27 cellular contexts compared by ENCODE assay signal in the genomic region with DNA sequence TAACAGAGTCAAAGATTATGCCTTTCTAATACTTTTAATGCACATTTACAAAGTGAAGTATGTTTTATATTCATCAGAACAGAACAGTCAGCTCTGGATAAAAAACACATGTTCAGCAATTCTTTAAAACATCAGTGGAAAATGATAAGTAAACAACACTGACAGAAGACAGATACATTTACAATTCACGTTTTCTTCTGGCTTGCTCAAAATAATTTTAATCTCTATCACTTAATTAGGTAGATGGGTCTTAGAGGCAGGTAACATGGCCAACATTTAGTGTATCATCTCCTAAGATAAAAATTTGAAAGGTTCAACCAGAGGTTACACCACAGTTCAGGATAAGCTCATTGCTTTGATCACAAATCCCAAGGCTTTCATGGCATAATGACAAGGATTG.
"Had no signal": no experiment of that assay in that cellular context is flagged by ENCODE, and none has a peak within 500 bp of the region (broad histone marks: within the 10 kb centered on the region; RNA-seq: fewer than 3 reads in every experiment).

No MANE protein-coding gene starts in this region.

- H3K36me3 Mint-ChIP-seq: natural killer cell treated with Interleukin-12 subunit alpha and Interleukin-12 subunit beta and Interleukin-15 and Interleukin-18, amount 100 ng/mL, for 72 hours had no signal

- DNase-seq: cortex of kidney; effector memory CD8-positive, alpha-beta T cell; erythroblast; esophagus squamous epithelium; hypothalamus; immature natural killer cell; kidney; mucosa of descending colon; naive B cell; sigmoid colon; stimulated activated CD4-positive, alpha-beta T cell treated with anti-CD3 and anti-CD28 coated beads, Interleukin-2, amount 100 ng/mL, for 24 hours; stimulated activated CD4-positive, alpha-beta T cell treated with anti-CD3 and anti-CD28 coated beads, Interleukin-4, amount 100 ng/mL, for 24 hours; stimulated activated naive CD4-positive, alpha-beta T cell treated with Interleukin-2 at 50 U/mL for 16 hours; stomach; thyroid gland; trophoblast cell had no signal

- H3K27me3 ChIP-seq: esophagus squamous epithelium, neutrophil, right atrium auricular region, sigmoid colon, stomach, thyroid gland, vagina had no signal

- H3K9me3 ChIP-seq: esophagus squamous epithelium, mucosa of descending colon, neutrophil, prostate gland, right atrium auricular region, sigmoid colon, stomach, thyroid gland, vagina had no signal

- H3K4me1 Mint-ChIP-seq: memory B cell, naive B cell, neural crest cell had no signal

- ATAC-seq: effector memory CD8-positive, alpha-beta T cell; left lobe of liver; mucosa of descending colon; natural killer cell treated with Interleukin-12 subunit alpha and Interleukin-12 subunit beta and Interleukin-15 and Interleukin-18, amount 100 ng/mL, for 72 hours; stimulated activated effector memory CD8-positive, alpha-beta T cell treated with anti-CD3 and anti-CD28 coated beads, Interleukin-12 subunit alpha, Interleukin-12 subunit beta, amount 100 ng/mL, for 72 hours had no signal

- H3K4me3 ChIP-seq: esophagus squamous epithelium, lung, mucosa of descending colon, prostate gland, right atrium auricular region, sigmoid colon, stomach, thyroid gland, vagina had no signal

- H3K36me3 ChIP-seq: neutrophil, prostate gland, right atrium auricular region, thyroid gland, vagina had no signal

- H3K27me3 Mint-ChIP-seq: effector memory CD8-positive, alpha-beta T cell; memory B cell; naive B cell; natural killer cell treated with Interleukin-12 subunit alpha and Interleukin-12 subunit beta and Interleukin-15 and Interleukin-18, amount 100 ng/mL, for 72 hours had no signal

- H3K4me3 Mint-ChIP-seq: effector memory CD8-positive, alpha-beta T cell; immature natural killer cell; memory B cell; naive B cell; natural killer cell treated with Interleukin-12 subunit alpha and Interleukin-12 subunit beta and Interleukin-15 and Interleukin-18, amount 100 ng/mL, for 72 hours; neural crest cell; stimulated activated effector memory CD8-positive, alpha-beta T cell treated with anti-CD3 and anti-CD28 coated beads, Interleukin-12 subunit alpha, Interleukin-12 subunit beta, amount 100 ng/mL, for 72 hours had no signal

- H3K27ac ChIP-seq: esophagus squamous epithelium, neutrophil, parathyroid adenoma, prostate gland, right atrium auricular region, sigmoid colon, stomach, thyroid gland, vagina had no signal

- H2AFZ ChIP-seq: parathyroid adenoma had no signal

- H3K79me2 ChIP-seq: parathyroid adenoma had no signal

- H3K9ac ChIP-seq: parathyroid adenoma had no signal

- H3K27ac Mint-ChIP-seq: effector memory CD8-positive, alpha-beta T cell; immature natural killer cell; memory B cell; natural killer cell treated with Interleukin-12 subunit alpha and Interleukin-12 subunit beta and Interleukin-15 and Interleukin-18, amount 100 ng/mL, for 72 hours; stimulated activated effector memory CD8-positive, alpha-beta T cell treated with anti-CD3 and anti-CD28 coated beads, Interleukin-12 subunit alpha, Interleukin-12 subunit beta, amount 100 ng/mL, for 72 hours had no signal

- H3K4me1 ChIP-seq: esophagus squamous epithelium, parathyroid adenoma, prostate gland, right atrium auricular region, stomach, thyroid gland, vagina had no signal

- H3K9me3 Mint-ChIP-seq: effector memory CD8-positive, alpha-beta T cell; immature natural killer cell; memory B cell; naive B cell; natural killer cell treated with Interleukin-12 subunit alpha and Interleukin-12 subunit beta and Interleukin-15 and Interleukin-18, amount 100 ng/mL, for 72 hours; neural crest cell; stimulated activated effector memory CD8-positive, alpha-beta T cell treated with anti-CD3 and anti-CD28 coated beads, Interleukin-12 subunit alpha, Interleukin-12 subunit beta, amount 100 ng/mL, for 72 hours had no signal
